ENCODE assay signal across 1 cellular context in genomic region chr16:85207357-85207921, GRCh38.
TF ChIP-seq lines count a peak whose summit lies in the region.

No MANE protein-coding gene starts in this region.

TF ChIP-seq in H1, 55 proteins besides CTCF, POLR2A, EP300 and RAD21 (continued from another document):
- no peak for TF ChIP-seq CHD7 (IDR thresholded peaks at IDR 0.05; ENCODE audit: insufficient replicate concordance, low read length)
- no peak for TF ChIP-seq TAF7 (optimal IDR thresholded peaks at IDR 0.05; ENCODE audit: borderline replicate concordance, low read depth, low read length)
- no peak for TF ChIP-seq SIRT6 (IDR thresholded peaks at IDR 0.05; ENCODE audit: low read length)
- no peak for TF ChIP-seq USF2 (IDR thresholded peaks at IDR 0.05; ENCODE audit: low read length)
- no peak for TF ChIP-seq CBX8 (IDR thresholded peaks at IDR 0.05; ENCODE audit: borderline replicate concordance, low read depth, low read length)
- TF ChIP-seq PHF8 (conservative IDR thresholded peaks at IDR 0.05; ENCODE audit: low read depth, low read length): no peak
- TF ChIP-seq EGR1 (IDR thresholded peaks at IDR 0.05; ENCODE audit: borderline replicate concordance, low read depth, low read length): no peak
- TF ChIP-seq SIN3A (conservative IDR thresholded peaks at IDR 0.05 in 1 of 2, IDR thresholded peaks at IDR 0.05 in 1 of 2; ENCODE audit: low read depth in 1 of 2, low read length in 2 of 2): no peak
- TF ChIP-seq CTBP2 (IDR thresholded peaks at IDR 0.05; ENCODE audit: borderline replicate concordance, insufficient read depth, insufficient read length, low read length): no peak
- no peak for TF ChIP-seq HDAC2 (IDR thresholded peaks at IDR 0.05; ENCODE audit: borderline replicate concordance in 1 of 2, low read depth in 2 of 2, low read length in 2 of 2)
- no peak for TF ChIP-seq RNF2 (IDR thresholded peaks at IDR 0.05; ENCODE audit: borderline replicate concordance, low read depth, low read length, missing control alignments, poor library complexity, severe bottlenecking)
- TF ChIP-seq TAF1 (IDR thresholded peaks at IDR 0.05; ENCODE audit: low read depth, low read length): no peak
- no peak for TF ChIP-seq KDM1A (IDR thresholded peaks at IDR 0.05; ENCODE audit: borderline replicate concordance, low read length)
- no peak for TF ChIP-seq POLR2AphosphoS5 (IDR thresholded peaks at IDR 0.05; ENCODE audit: low read depth, low read length)
